ENCODE assay signal across 11 cellular contexts in genomic region chr6:125002090-125002741, GRCh38. TPM values are rescaled to one million over a fixed set of nuclear protein-coding genes. Genes with fewer than 3 reads are reported as not detected.
DNase-seq lines count a peak whose midpoint lies in the region; ATAC-seq and TF ChIP-seq lines count a peak whose summit lies in the region.
"Had no signal": no experiment of that assay in that cellular context is flagged by ENCODE, and none has a peak within 500 bp of the region (broad histone marks: within the 10 kb centered on the region; RNA-seq: fewer than 3 reads in every experiment).

No MANE protein-coding gene starts in this region.

- H3K27ac Mint-ChIP-seq in endothelial cell (ENCODE audit: unreplicated experiment) (peak overlapping the region; percentile 99), nephron (peak overlapping the region; percentile 70 to 85 (median 75))
- H3K27ac Mint-ChIP-seq: activated naive CD4-positive, alpha-beta T cell treated with anti-CD3 and anti-CD28 coated beads, Interleukin-2, amount 50 U/mL, for 24 hours had no signal

- ATAC-seq in HG02763 (IDR thresholded peaks at IDR 0.05; ENCODE audit: unreplicated experiment) (no peak), HG03460 (IDR thresholded peaks at IDR 0.05; ENCODE audit: unreplicated experiment) (no peak)

- H3K27me3 Mint-ChIP-seq in endothelial cell (ENCODE audit: unreplicated experiment) (peaks cover 2% of the 10 kb centered on the region), nephron (ENCODE audit: low read depth) (no peaks in the 10 kb centered on the region)
- H3K27me3 Mint-ChIP-seq: activated naive CD4-positive, alpha-beta T cell treated with anti-CD3 and anti-CD28 coated beads, Interleukin-2, amount 50 U/mL, for 24 hours had no signal

- peak overlapping the region; percentile 9 for H3K4me3 ChIP-seq in MG63

- H3K36me3 Mint-ChIP-seq in endothelial cell (ENCODE audit: low read depth, unreplicated experiment) (peaks cover 20% of the 10 kb centered on the region), nephron (ENCODE audit: low read depth) (peaks cover 29% of the 10 kb centered on the region)
- H3K36me3 Mint-ChIP-seq: activated naive CD4-positive, alpha-beta T cell treated with anti-CD3 and anti-CD28 coated beads, Interleukin-2, amount 50 U/mL, for 24 hours had no signal

- H3K4me3 Mint-ChIP-seq in endothelial cell (ENCODE audit: unreplicated experiment) (peak overlapping the region; percentile 58), nephron (peak overlapping the region; percentile 41 to 74 (median 66))
- H3K4me3 Mint-ChIP-seq: activated naive CD4-positive, alpha-beta T cell treated with anti-CD3 and anti-CD28 coated beads, Interleukin-2, amount 50 U/mL, for 24 hours had no signal

- H3K4me1 Mint-ChIP-seq in endothelial cell (ENCODE audit: unreplicated experiment) (peaks cover 35% of the 10 kb centered on the region), nephron (peaks cover 42% of the 10 kb centered on the region)
- H3K4me1 Mint-ChIP-seq: activated naive CD4-positive, alpha-beta T cell treated with anti-CD3 and anti-CD28 coated beads, Interleukin-2, amount 50 U/mL, for 24 hours had no signal

- TF ChIP-seq CTCF in endothelial cell (IDR thresholded peaks at IDR 0.05; ENCODE audit: unreplicated experiment) (no peak), nephron (IDR thresholded peaks at IDR 0.05; ENCODE audit: unreplicated experiment in 3 of 3) (no peak)

- H3K9me3 ChIP-seq in MG63 = no peaks in the 10 kb centered on the region

- H3K27me3 ChIP-seq in MG63 = no peaks in the 10 kb centered on the region

- DNase-seq in ACHN (peak; percentile 59), MG63 (peak; percentile 8), endothelial cell (ENCODE audit: low spot score) (peak; percentile 28), HuH-7.5 (ENCODE audit: low spot score) (no peak), DMS53 treated with DMSO at 0.1 percent for 48 hours (lab: John Stamatoyannopoulos, UW; ENCODE audit: unreplicated experiment) (no peak)
- DNase-seq: GOT3; stimulated activated naive CD4-positive, alpha-beta T cell had no signal

- H3K9me3 Mint-ChIP-seq in endothelial cell (ENCODE audit: unreplicated experiment) (no peaks in the 10 kb centered on the region), nephron (no peaks in the 10 kb centered on the region)
- H3K9me3 Mint-ChIP-seq: activated naive CD4-positive, alpha-beta T cell treated with anti-CD3 and anti-CD28 coated beads, Interleukin-2, amount 50 U/mL, for 24 hours had no signal

- no peaks in the 10 kb centered on the region; the same call in 1 of the 2 replicates for H3K36me3 ChIP-seq in MG63

- in situ Hi-C loops in ACHN (cut with HindIII; ENCODE audit: low pct_ligation_motif_present, low pct_unique_long_range_greater_than_20kb, low sequenced_read_pairs) = no loop called here

RNA-seq across cellular contexts. Expression of gene RNF217, which starts 40.0 kb away (rescaled TPM):
- 7.4 and 10.6 TPM in 2 replicates for total RNA-seq in MG63 (2014; rRNA removed; shearing (Covaris generic); ENCODE audit: low replicate concordance)
- 50.7 TPM for total RNA-seq in endothelial cell (ENCODE audit: unreplicated experiment)

Comparison
In these comparisons a context has a peak if more than half of its experiments do, and no peak if none do; other contexts are left out.
1. DNase-seq: peak in ACHN (single experiment), MG63 (single experiment) and endothelial cell (single experiment); none in HuH-7.5 (single experiment) and DMS53 treated with DMSO at 0.1 percent for 48 hours (single experiment).